In the genomic region with DNA sequence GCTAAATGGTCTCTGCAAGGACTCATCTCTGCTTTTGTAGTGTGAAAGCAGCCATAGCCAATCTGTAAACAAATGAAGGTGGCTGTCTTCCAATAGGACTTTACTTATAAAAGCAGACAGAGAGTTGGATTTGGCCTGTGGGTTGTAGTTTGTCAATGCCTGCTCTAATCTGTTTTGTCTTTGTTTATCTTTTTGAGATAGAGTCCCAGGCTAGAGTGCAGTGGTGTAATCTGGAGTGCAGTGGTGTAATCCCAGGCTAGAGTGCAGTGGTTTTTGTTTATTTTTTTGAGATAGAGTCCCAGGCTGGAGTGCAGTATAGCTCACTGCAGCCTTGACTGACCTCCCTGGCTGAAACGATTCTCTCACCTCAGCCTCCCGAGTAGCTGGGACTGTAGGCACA, we compare ENCODE assay signal across 12 cellular contexts. TPM values are rescaled to one million over a fixed set of nuclear protein-coding genes. Genes with fewer than 3 reads are reported as not detected.
A peak's percentile ranks its signal among the peaks of the same experiment; 100 is the strongest.
DNase-seq lines count a peak whose midpoint lies in the region; ATAC-seq and TF ChIP-seq lines count a peak whose summit lies in the region.
"Had no signal": no experiment of that assay in that cellular context is flagged by ENCODE, and none has a peak within 500 bp of the region (broad histone marks: within the 10 kb centered on the region; RNA-seq: fewer than 3 reads in every experiment).

No MANE protein-coding gene starts in this region.

- in situ Hi-C loops in transverse colon (cut with MboI; ENCODE audit: low pct_ligation_motif_present in 1 of 4, low pct_unique_long_range_greater_than_20kb in 1 of 4, low sequenced_read_pairs in 3 of 4), result no loop called here
- in situ Hi-C loops in GM13976 (cut with MboI; ENCODE audit: low sequenced_read_pairs, unreplicated experiment), result no loop called here

- no peak for TF ChIP-seq EP300 in transverse colon (IDR thresholded peaks at IDR 0.05; ENCODE audit: low read depth)

- peaks cover 29% of the 10 kb centered on the region for H3K36me3 Mint-ChIP-seq in activated T-helper 1 cell treated with anti-CD3 and anti-CD28 coated beads, Interleukin-12 subunit alpha, Interleukin-12 subunit beta, Interleukin-2, Interleukin-4 antibody, amounts not matched to agents 30 ng/mL and 10 ng/mL and 1 ng/mL, durations not matched to agents 14 hours and 24 hours and 36 hours (ENCODE audit: low read depth)

- no peak overlapping the region for H3K27ac Mint-ChIP-seq in activated T-helper 1 cell treated with anti-CD3 and anti-CD28 coated beads, Interleukin-12 subunit alpha, Interleukin-12 subunit beta, Interleukin-2, Interleukin-4 antibody, amounts not matched to agents 30 ng/mL and 10 ng/mL and 1 ng/mL, durations not matched to agents 14 hours and 24 hours and 36 hours

- H3K4me1 Mint-ChIP-seq in activated T-helper 1 cell treated with anti-CD3 and anti-CD28 coated beads, Interleukin-12 subunit alpha, Interleukin-12 subunit beta, Interleukin-2, Interleukin-4 antibody, amounts not matched to agents 30 ng/mL and 10 ng/mL and 1 ng/mL, durations not matched to agents 14 hours and 24 hours and 36 hours (ENCODE audit: low read depth), result peaks cover 85% of the 10 kb centered on the region

- TF ChIP-seq POLR2A in transverse colon (IDR thresholded peaks at IDR 0.05), result no peak

- no peaks in the 10 kb centered on the region for H3K9me3 ChIP-seq in transverse colon
- H3K9me3 ChIP-seq: neutrophil had no signal

- H3K27me3 Mint-ChIP-seq in activated T-helper 1 cell treated with anti-CD3 and anti-CD28 coated beads, Interleukin-12 subunit alpha, Interleukin-12 subunit beta, Interleukin-2, Interleukin-4 antibody, amounts not matched to agents 30 ng/mL and 10 ng/mL and 1 ng/mL, durations not matched to agents 14 hours and 24 hours and 36 hours (ENCODE audit: insufficient read depth), result no peaks in the 10 kb centered on the region
- H3K27me3 Mint-ChIP-seq: stimulated activated naive B cell treated with anti-CD40 and anti-IgM and Interleukin-4, amounts not matched to agents 10 μg/mL and 1 μg/mL and 100 μg/mL, for 72 hours had no signal

- H3K4me3 Mint-ChIP-seq in activated T-helper 1 cell treated with anti-CD3 and anti-CD28 coated beads, Interleukin-12 subunit alpha, Interleukin-12 subunit beta, Interleukin-2, Interleukin-4 antibody, amounts not matched to agents 30 ng/mL and 10 ng/mL and 1 ng/mL, durations not matched to agents 14 hours and 24 hours and 36 hours, result peak overlapping the region; percentile 57
- H3K4me3 Mint-ChIP-seq: CD14-positive monocyte; stimulated activated naive B cell treated with anti-CD40 and anti-IgM and Interleukin-4, amounts not matched to agents 10 μg/mL and 1 μg/mL and 100 μg/mL, for 72 hours had no signal

- no peak for TF ChIP-seq CTCF in transverse colon (IDR thresholded peaks at IDR 0.05)
- TF ChIP-seq CTCF in GM13976 (IDR thresholded peaks at IDR 0.05; ENCODE audit: borderline replicate concordance, control extremely low read depth, extremely low read depth, insufficient read depth, missing control alignments), result no peak

- peak overlapping the region; percentile 5 to 40 (median 30) for H3K27ac ChIP-seq in transverse colon

- ATAC-seq in Right ventricle myocardium inferior (peak; percentile 20), left lobe of liver (peak; percentile 92)

- H3K36me3 ChIP-seq in transverse colon, result no peaks in the 10 kb centered on the region
- H3K36me3 ChIP-seq: neutrophil had no signal

- no peak for DNase-seq in Right ventricle myocardium inferior (ENCODE audit: missing footprints)
- no peak for DNase-seq in cardiac septum (ENCODE audit: low spot score)
- no peak for DNase-seq in activated T-helper 1 cell treated with anti-CD3 and anti-CD28 coated beads, Interleukin-12 subunit alpha, Interleukin-12 subunit beta, Interleukin-2, Interleukin-4 antibody, amounts not matched to agents 30 ng/mL and 10 ng/mL and 1 ng/mL, durations not matched to agents 14 hours and 24 hours and 36 hours (ENCODE audit: low spot score)
- peak; percentile 77 for DNase-seq in left lobe of liver (ENCODE audit: low spot score)
- DNase-seq in transverse colon, result no peak
- no peak for DNase-seq in putamen (ENCODE audit: low spot score)
- DNase-seq in central memory CD4-positive, alpha-beta T cell, result no peak
- no peak for DNase-seq in GM13976 (ENCODE audit: low spot score)
- DNase-seq: NCI-H1436 treated with DMSO at 0.1 percent for 48 hours; stimulated activated naive B cell treated with anti-CD40 and anti-IgM and Interleukin-4, amounts not matched to agents 10 μg/mL and 1 μg/mL and 100 μg/mL, for 72 hours had no signal

- peaks cover 44 to 89% (median 83%) of the 10 kb centered on the region in 4 donors for H3K4me1 ChIP-seq in transverse colon

- intact Hi-C loops in Right ventricle myocardium inferior (cut with DNase I) (no loop called here), cardiac septum (cut with DNase I) (loop anchor here (5.0 kb wide), 1 partner anchor 53 kb away; no protein-coding TSS in a partner anchor), transverse colon (cut with DNase I; ENCODE audit: low total_unique reads) (no loop called here)
- intact Hi-C loops in activated T-helper 1 cell treated with anti-CD3 and anti-CD28 coated beads, Interleukin-12 subunit alpha, Interleukin-12 subunit beta, Interleukin-2, Interleukin-4 antibody, amounts not matched to agents 30 ng/mL and 10 ng/mL and 1 ng/mL, durations not matched to agents 14 hours and 24 hours and 36 hours (cut with micrococcal nuclease), result loop anchor here (10.0 kb wide), 1 partner anchor 1206 kb away; the partner anchor contains the start of gene LTO1

- H3K4me3 ChIP-seq in transverse colon, result no peak overlapping the region

- H3K27me3 ChIP-seq in transverse colon, result no peaks in the 10 kb centered on the region
- H3K27me3 ChIP-seq: neutrophil had no signal

- WGBS in transverse colon (ENCODE audit: low coverage in 1 of 2), 2 donors, result 24 to 39% methylated on average over 2 of the region's 2 CpGs

- H3K9me3 Mint-ChIP-seq in activated T-helper 1 cell treated with anti-CD3 and anti-CD28 coated beads, Interleukin-12 subunit alpha, Interleukin-12 subunit beta, Interleukin-2, Interleukin-4 antibody, amounts not matched to agents 30 ng/mL and 10 ng/mL and 1 ng/mL, durations not matched to agents 14 hours and 24 hours and 36 hours, result no peaks in the 10 kb centered on the region
- H3K9me3 Mint-ChIP-seq: CD14-positive monocyte; stimulated activated naive B cell treated with anti-CD40 and anti-IgM and Interleukin-4, amounts not matched to agents 10 μg/mL and 1 μg/mL and 100 μg/mL, for 72 hours had no signal

RNA-seq across cellular contexts. Expression of gene PPP6R3, which starts 8.6 kb away (rescaled TPM):
- total RNA-seq in Right ventricle myocardium inferior (83.5 TPM), cardiac septum (92.4 TPM), left lobe of liver (35.1 TPM), transverse colon (100 to 1,000 TPM in 3 of 4 donors, 10 to 100 TPM in 1; 89.8 to 158 (median 117) TPM)
- 142 and 157 TPM in 2 replicates for total RNA-seq in activated T-helper 1 cell treated with anti-CD3 and anti-CD28 coated beads, Interleukin-12 subunit alpha, Interleukin-12 subunit beta, Interleukin-2, Interleukin-4 antibody, amounts not matched to agents 30 ng/mL and 10 ng/mL and 1 ng/mL, durations not matched to agents 14 hours and 24 hours and 36 hours

Comparison
In these comparisons a context has a peak if more than half of its experiments do, and no peak if none do; other contexts are left out.
1. intact Hi-C loops: an anchor here in cardiac septum (5.0 kb wide) and activated T-helper 1 cell treated with anti-CD3 and anti-CD28 coated beads, Interleukin-12 subunit alpha, Interleukin-12 subunit beta, Interleukin-2, Interleukin-4 antibody, amounts not matched to agents 30 ng/mL and 10 ng/mL and 1 ng/mL, durations not matched to agents 14 hours and 24 hours and 36 hours (10.0 kb wide); none called in Right ventricle myocardium inferior and transverse colon.